ENCODE assay signal across 17 cellular contexts in genomic region chr6:20118877-20119276, GRCh38.
"Had no signal": no experiment of that assay in that cellular context is flagged by ENCODE, and none has a peak within 500 bp of the region (broad histone marks: within the 10 kb centered on the region; RNA-seq: fewer than 3 reads in every experiment).

No MANE protein-coding gene starts in this region.

- DNase-seq: activated CD4-positive, alpha-beta T cell treated with anti-CD3 and anti-CD28 coated beads, Interleukin-2, amount 50 U/mL, for 4 hours; activated T-cell treated with anti-CD3 and anti-CD28 coated beads, Interleukin-2, amount 50 U/mL, for 1 hour; amygdala; brain microvascular endothelial cell; glutamatergic neuron; left cardiac atrium; right lobe of liver; stimulated activated CD4-positive, alpha-beta T cell treated with anti-CD3 and anti-CD28 coated beads, Interleukin-2, amount 100 ng/mL, for 24 hours; stimulated activated naive CD8-positive, alpha-beta T cell treated with anti-CD3 and anti-CD28 coated beads, Interleukin-15, Interleukin-2, amounts not matched to agents 100 U/mL and 50 U/mL, for 24 hours; SW 1271 had no signal

- H3K4me3 ChIP-seq: right lobe of liver, suprapubic skin had no signal

- H3K27me3 ChIP-seq: brain microvascular endothelial cell, right lobe of liver, suprapubic skin had no signal

- H3K27ac Mint-ChIP-seq: activated naive CD4-positive, alpha-beta T cell treated with anti-CD3 and anti-CD28 coated beads, Interleukin-2, amount 50 U/mL, for 24 hours; memory B cell; T-helper 2 cell treated with Interferon-gamma antibody and Interleukin-4, amounts not matched to agents 5 μg/mL and 100 μg/mL, for 36 hours had no signal

- H3K27me3 Mint-ChIP-seq: activated naive CD4-positive, alpha-beta T cell treated with anti-CD3 and anti-CD28 coated beads, Interleukin-2, amount 50 U/mL, for 24 hours; memory B cell had no signal

- H3K4me1 ChIP-seq: right lobe of liver, suprapubic skin had no signal

- H3K4me3 Mint-ChIP-seq: activated naive CD4-positive, alpha-beta T cell treated with anti-CD3 and anti-CD28 coated beads, Interleukin-2, amount 50 U/mL, for 24 hours; memory B cell; neural crest cell; T-helper 2 cell treated with Interferon-gamma antibody and Interleukin-4, amounts not matched to agents 5 μg/mL and 100 μg/mL, for 36 hours had no signal

- H3K36me3 ChIP-seq: brain microvascular endothelial cell had no signal

- H3K4me1 Mint-ChIP-seq: activated naive CD4-positive, alpha-beta T cell treated with anti-CD3 and anti-CD28 coated beads, Interleukin-2, amount 50 U/mL, for 24 hours; memory B cell; neural crest cell had no signal

- ATAC-seq: activated CD4-positive, CD25-positive, alpha-beta regulatory T cell treated with anti-CD3 and anti-CD28 coated beads, Interleukin-2, amount 50 U/mL, for 24 hours; esophagus mucosa; right lobe of liver; stimulated activated naive CD8-positive, alpha-beta T cell treated with anti-CD3 and anti-CD28 coated beads, Interleukin-15, Interleukin-2, amounts not matched to agents 100 U/mL and 50 U/mL, for 24 hours had no signal

- H3K9me3 ChIP-seq: right lobe of liver, suprapubic skin had no signal

- H3K9me3 Mint-ChIP-seq: activated naive CD4-positive, alpha-beta T cell treated with anti-CD3 and anti-CD28 coated beads, Interleukin-2, amount 50 U/mL, for 24 hours; memory B cell; neural crest cell; T-helper 2 cell treated with Interferon-gamma antibody and Interleukin-4, amounts not matched to agents 5 μg/mL and 100 μg/mL, for 36 hours had no signal

- H3K27ac ChIP-seq: brain microvascular endothelial cell, right lobe of liver, suprapubic skin had no signal
